In genomic region chr16:75260856-75261589, GRCh38 we compare ENCODE assay signal across 1 cellular context.
TF ChIP-seq lines count a peak whose summit lies in the region.

No MANE protein-coding gene starts in this region.

TF ChIP-seq in HepG2, 621 proteins besides CTCF, POLR2A, EP300 and RAD21 (continued from another document):
- TF ChIP-seq HDAC6 (IDR thresholded peaks at IDR 0.05; ENCODE audit: low read depth, low read length) (no peak), SKI (IDR thresholded peaks at IDR 0.05; ENCODE audit: partially characterized antibody) (peak; percentile 92), NR2F6 (IDR thresholded peaks at IDR 0.05) (peak; percentile 50), NR2F6 (CRISPR knock-in tag; IDR thresholded peaks at IDR 0.05) (0 out of 2 replicates have a peak, but pooled peaks have one; percentile 45), PCBP1 (IDR thresholded peaks at IDR 0.05; ENCODE audit: borderline replicate concordance, low read depth, low read length) (0 out of 2 replicates have a peak, but pooled peaks have one; percentile 27), MIXL1 (CRISPR knock-in tag; IDR thresholded peaks at IDR 0.05) (no peak), ZBTB26 (CRISPR knock-in tag; IDR thresholded peaks at IDR 0.05; ENCODE audit: borderline replicate concordance) (no peak), AGO2 (optimal IDR thresholded peaks at IDR 0.05; ENCODE audit: low read depth, low read length) (peak; percentile 91), ZNF350 (CRISPR knock-in tag; IDR thresholded peaks at IDR 0.05; ENCODE audit: borderline replicate concordance, low read depth) (no peak), PATZ1 (CRISPR knock-in tag; IDR thresholded peaks at IDR 0.05) (peak; percentile 49; the same call in 1 of the 2 replicates), RCOR2 (CRISPR knock-in tag; IDR thresholded peaks at IDR 0.05) (no peak)
- TF ChIP-seq, protein P1, sequence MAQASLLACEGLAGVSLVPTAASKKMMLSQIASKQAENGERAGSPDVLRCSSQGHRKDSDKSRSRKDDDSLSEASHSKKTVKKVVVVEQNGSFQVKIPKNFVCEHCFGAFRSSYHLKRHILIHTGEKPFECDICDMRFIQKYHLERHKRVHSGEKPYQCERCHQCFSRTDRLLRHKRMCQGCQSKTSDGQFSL (CRISPR knock-in tag; IDR thresholded peaks at IDR 0.05) = no peak
- TF ChIP-seq, protein P2, sequence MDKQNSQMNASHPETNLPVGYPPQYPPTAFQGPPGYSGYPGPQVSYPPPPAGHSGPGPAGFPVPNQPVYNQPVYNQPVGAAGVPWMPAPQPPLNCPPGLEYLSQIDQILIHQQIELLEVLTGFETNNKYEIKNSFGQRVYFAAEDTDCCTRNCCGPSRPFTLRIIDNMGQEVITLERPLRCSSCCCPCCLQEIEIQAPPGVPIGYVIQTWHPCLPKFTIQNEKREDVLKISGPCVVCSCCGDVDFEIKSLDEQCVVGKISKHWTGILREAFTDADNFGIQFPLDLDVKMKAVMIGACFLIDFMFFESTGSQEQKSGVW (CRISPR knock-in tag; IDR thresholded peaks at IDR 0.05; ENCODE audit: borderline replicate concordance) = no peak
